17 cellular contexts compared by ENCODE assay signal in the genomic region with DNA sequence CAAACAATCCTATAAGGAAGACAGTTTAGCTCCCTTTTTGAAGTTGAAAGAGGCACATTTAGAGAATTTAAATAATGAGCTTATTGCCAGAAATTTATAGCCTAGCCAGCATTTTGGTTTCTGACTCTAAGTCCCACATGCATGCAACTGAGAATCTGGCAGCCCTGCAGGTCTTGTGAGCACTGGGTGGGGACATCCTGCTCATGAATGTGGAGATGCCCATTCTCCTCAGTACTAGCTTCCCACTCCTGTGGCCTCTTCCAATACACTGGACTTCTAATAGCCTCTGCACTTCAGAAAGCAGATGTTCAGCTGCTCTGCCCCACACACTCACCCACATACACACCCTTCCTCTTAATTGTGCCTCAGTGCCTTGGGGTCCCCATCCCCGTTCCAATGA.
"Had no signal": no experiment of that assay in that cellular context is flagged by ENCODE, and none has a peak within 500 bp of the region (broad histone marks: within the 10 kb centered on the region; RNA-seq: fewer than 3 reads in every experiment).

No MANE protein-coding gene starts in this region.

- H3K4me1 Mint-ChIP-seq: naive thymus-derived CD4-positive, alpha-beta T cell; nephron progenitor cell had no signal

- DNase-seq: cortex of kidney; erythroblast; heart left ventricle; hippocampal formation; kidney glomerular epithelial cell; naive thymus-derived CD4-positive, alpha-beta T cell; nephron progenitor cell; nucleus accumbens; ovary; sigmoid colon; stimulated activated CD4-positive, alpha-beta T cell treated with anti-CD3 and anti-CD28 coated beads, Interleukin-2, amount 100 ng/mL, for 24 hours; stimulated activated CD4-positive, alpha-beta T cell treated with anti-CD3 and anti-CD28 coated beads, Interleukin-4, amount 100 ng/mL, for 4 hours; stimulated activated naive CD4-positive, alpha-beta T cell had no signal

- H3K27ac Mint-ChIP-seq: naive thymus-derived CD4-positive, alpha-beta T cell; nephron progenitor cell; type B pancreatic cell had no signal

- H3K27ac ChIP-seq: heart left ventricle, ovary, right atrium auricular region, sigmoid colon, skin epidermis, vagina had no signal

- H3K4me3 Mint-ChIP-seq: naive thymus-derived CD4-positive, alpha-beta T cell; nephron progenitor cell; type B pancreatic cell had no signal

- H3K36me3 Mint-ChIP-seq: naive thymus-derived CD4-positive, alpha-beta T cell had no signal

- H3K9me3 ChIP-seq: heart left ventricle, ovary, right atrium auricular region, sigmoid colon, vagina had no signal

- H3K4me3 ChIP-seq: heart left ventricle, ovary, right atrium auricular region, sigmoid colon, skin epidermis, vagina had no signal

- H3K36me3 ChIP-seq: heart left ventricle, ovary, right atrium auricular region, sigmoid colon, vagina had no signal

- H3K4me1 ChIP-seq: heart left ventricle, right atrium auricular region, sigmoid colon, vagina had no signal

- H3K9me3 Mint-ChIP-seq: nephron progenitor cell, type B pancreatic cell had no signal

- H3K27me3 Mint-ChIP-seq: type B pancreatic cell had no signal

- ATAC-seq: heart left ventricle; naive thymus-derived CD4-positive, alpha-beta T cell had no signal

- H3K27me3 ChIP-seq: ovary, right atrium auricular region, sigmoid colon, vagina had no signal
